Comparison of ENCODE assay signal across 7 cellular contexts in genomic region chr7:103244865-103245264, GRCh38. TPM values are rescaled to one million over a fixed set of nuclear protein-coding genes. Genes with fewer than 3 reads are reported as not detected.
DNase-seq lines count a peak whose midpoint lies in the region; ATAC-seq, FAIRE-seq and TF ChIP-seq lines count a peak whose summit lies in the region.
"Not testable (repeated sequence)": the region's sequence is repeated elsewhere in the genome, so short reads cannot be mapped to it uniquely, and the experiment has no call there.

No MANE protein-coding gene starts in this region.

- H3K4me3 Mint-ChIP-seq in activated CD4-positive, alpha-beta memory T cell treated with anti-CD3 and anti-CD28 coated beads, Interleukin-2, amount 10 ng/mL, durations not matched to agents 7 days and 5 days: not testable (repeated sequence)

- not testable (repeated sequence) for H3K4me1 Mint-ChIP-seq in activated CD4-positive, alpha-beta memory T cell treated with anti-CD3 and anti-CD28 coated beads, Interleukin-2, amount 10 ng/mL, durations not matched to agents 7 days and 5 days

- not testable (repeated sequence) for H3K4me1 ChIP-seq in kidney (ENCODE audit: control insufficient read depth in 1 of 2, insufficient read depth in 1 of 2, low read depth in 1 of 2, low read length in 2 of 2); pancreas

- POLR2A ChIA-PET in activated CD4-positive, alpha-beta memory T cell treated with anti-CD3 and anti-CD28 coated beads, Interleukin-2, amount 10 ng/mL, durations not matched to agents 7 days and 5 days (lab: Charles Lee): not testable (repeated sequence)

- not testable (repeated sequence) for H3K4me3 ChIP-seq in kidney (ENCODE audit: low read length in 2 of 2); pancreas

- not testable (repeated sequence) for H3K27me3 ChIP-seq in pancreas

- intact Hi-C loops in kidney (cut with DNase I); pancreas (cut with DNase I): not testable (repeated sequence)

- not testable (repeated sequence) for H3K27ac ChIP-seq in kidney (ENCODE audit: low read depth in 2 of 2, low read length in 2 of 2); pancreas

- H3K9me3 ChIP-seq in kidney (ENCODE audit: control insufficient read depth in 1 of 2, low read length in 2 of 2); pancreas: not testable (repeated sequence)

- not testable (repeated sequence) for H3K9me3 Mint-ChIP-seq in activated CD4-positive, alpha-beta memory T cell treated with anti-CD3 and anti-CD28 coated beads, Interleukin-2, amount 10 ng/mL, durations not matched to agents 7 days and 5 days

- TF ChIP-seq CTCF in kidney (IDR thresholded peaks at IDR 0.05; ENCODE audit: borderline replicate concordance, extremely low read depth, insufficient read depth); pancreas (IDR thresholded peaks at IDR 0.05): not testable (repeated sequence)

- H3K27me3 Mint-ChIP-seq in activated CD4-positive, alpha-beta memory T cell treated with anti-CD3 and anti-CD28 coated beads, Interleukin-2, amount 10 ng/mL, durations not matched to agents 7 days and 5 days: not testable (repeated sequence)

- not testable (repeated sequence) for FAIRE-seq in kidney (lab: Jason Lieb, UNC); pancreas (lab: Jason Lieb, UNC)

- WGBS in pancreas, 2 donors: 69% methylated on average over 7 to 9 of the region's 9 CpGs

- peak; percentile 95 for DNase-seq in DMS53 (lab: John Stamatoyannopoulos, UW)
- peak; percentile 51 for DNase-seq in HT-29 (ENCODE audit: low spot score)
- peak; percentile 52 for DNase-seq in NCI-H460 (ENCODE audit: extremely low read depth, low read depth)
- peak; percentile 54 for DNase-seq in RPMI8226
- DNase-seq in activated CD4-positive, alpha-beta memory T cell treated with anti-CD3 and anti-CD28 coated beads, Interleukin-2, amount 10 ng/mL, durations not matched to agents 7 days and 5 days: peak; percentile 16
- peak; percentile 41 for DNase-seq in kidney
- peak; percentile 14 to 67 (median 48) for DNase-seq in pancreas

- H3K27ac Mint-ChIP-seq in activated CD4-positive, alpha-beta memory T cell treated with anti-CD3 and anti-CD28 coated beads, Interleukin-2, amount 10 ng/mL, durations not matched to agents 7 days and 5 days: not testable (repeated sequence)

- CTCF ChIA-PET in activated CD4-positive, alpha-beta memory T cell treated with anti-CD3 and anti-CD28 coated beads, Interleukin-2, amount 10 ng/mL, durations not matched to agents 7 days and 5 days (lab: Charles Lee): not testable (repeated sequence)

- H3K36me3 Mint-ChIP-seq in activated CD4-positive, alpha-beta memory T cell treated with anti-CD3 and anti-CD28 coated beads, Interleukin-2, amount 10 ng/mL, durations not matched to agents 7 days and 5 days (ENCODE audit: low read depth): not testable (repeated sequence)

- not testable (repeated sequence) for H3K36me3 ChIP-seq in kidney (ENCODE audit: control insufficient read depth in 1 of 2, insufficient read depth in 2 of 2, low read length in 2 of 2); pancreas

- not testable (repeated sequence) for ATAC-seq in pancreas

- H3K9ac ChIP-seq in kidney (ENCODE audit: low read length in 2 of 2): not testable (repeated sequence)

RNA-seq across cellular contexts. Expression of gene PMPCB, which starts 52.4 kb away (rescaled TPM):
- 41.1 and 43.7 TPM in 2 replicates for total RNA-seq in HT-29 (2014; rRNA removed; shearing (Covaris generic))
- total RNA-seq in NCI-H460 (2014; rRNA removed; shearing (Covaris generic)): 85.4 and 105 TPM in 2 replicates
- polyA plus RNA-seq in NCI-H460 (2014; cell fraction: nucleus; rRNA removed): 117 and 136 TPM in 2 replicates
- total RNA-seq in activated CD4-positive, alpha-beta memory T cell treated with anti-CD3 and anti-CD28 coated beads, Interleukin-2, amount 10 ng/mL, durations not matched to agents 7 days and 5 days: 10 to 100 TPM; 63.9 TPM
- total RNA-seq in kidney (65.8 TPM), pancreas (10 to 100 TPM; 27.8 to 40.1 (median 30.9) TPM)
- polyA plus RNA-seq in kidney (ENCODE audit: insufficient read depth, low read depth, low replicate concordance) (85.3 TPM), pancreas (10 to 100 TPM; 20.8 to 44.7 TPM)

Comparison
In these comparisons a context has a peak if more than half of its experiments do, and no peak if none do; other contexts are left out.
1. DNase-seq: peak in every context shown above with its lines; median percentile 95 in DMS53; 54 in RPMI8226; 52 in NCI-H460; 51 in HT-29; 48 in pancreas; 41 in kidney; 16 in activated CD4-positive, alpha-beta memory T cell treated with anti-CD3 and anti-CD28 coated beads, Interleukin-2, amount 10 ng/mL, durations not matched to agents 7 days and 5 days.